Comparison of ENCODE assay signal across 6 cellular contexts in the genomic region with DNA sequence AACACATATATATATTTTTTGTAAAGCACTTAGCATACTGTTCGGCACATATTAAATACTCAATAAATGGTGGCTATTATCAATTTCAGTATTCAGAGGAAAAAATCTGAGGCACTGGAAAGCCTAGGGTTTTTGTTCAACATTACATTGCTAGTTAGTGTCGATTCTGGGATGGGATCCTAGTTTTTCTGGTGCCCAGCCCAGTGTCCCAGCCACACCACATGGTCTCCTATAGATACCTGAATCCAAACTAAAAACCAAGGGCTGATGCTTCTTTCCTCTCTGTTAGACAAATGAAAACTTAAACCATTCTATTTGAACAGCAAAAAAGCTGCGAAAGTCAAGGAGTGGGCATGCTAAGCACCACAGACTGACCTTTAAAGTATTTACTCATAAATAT.
"Had no signal": no experiment of that assay in that cellular context is flagged by ENCODE, and none has a peak within 500 bp of the region (broad histone marks: within the 10 kb centered on the region; RNA-seq: fewer than 3 reads in every experiment).

No MANE protein-coding gene starts in this region.

- H3K4me3 ChIP-seq: K562 had no signal

- DNase-seq: IMR-90, KBM-7, KG1 had no signal

- ATAC-seq: HepG2, K562 had no signal

- H3K27ac ChIP-seq: HL-60 had no signal
